1 cellular context compared by ENCODE assay signal in genomic region chr17:40443988-40444899, GRCh38.
TF ChIP-seq lines count a peak whose summit lies in the region.

No MANE protein-coding gene starts in this region.

TF ChIP-seq in GM23338, 12 proteins besides CTCF, POLR2A, EP300 and RAD21 (continued from another document):
- TF ChIP-seq REST (IDR thresholded peaks at IDR 0.05; ENCODE audit: unreplicated experiment) (no peak), ZNF114 (CRISPR knock-in tag; IDR thresholded peaks at IDR 0.05) (no peak), EZH2 (IDR thresholded peaks at IDR 0.05; ENCODE audit: low read depth, unreplicated experiment) (no peak), POLR2AphosphoS5 (IDR thresholded peaks at IDR 0.05; ENCODE audit: low read depth) (no peak), NANOG (IDR thresholded peaks at IDR 0.05; ENCODE audit: borderline replicate concordance) (no peak)
